ENCODE assay signal across 1 cellular context in the genomic region with DNA sequence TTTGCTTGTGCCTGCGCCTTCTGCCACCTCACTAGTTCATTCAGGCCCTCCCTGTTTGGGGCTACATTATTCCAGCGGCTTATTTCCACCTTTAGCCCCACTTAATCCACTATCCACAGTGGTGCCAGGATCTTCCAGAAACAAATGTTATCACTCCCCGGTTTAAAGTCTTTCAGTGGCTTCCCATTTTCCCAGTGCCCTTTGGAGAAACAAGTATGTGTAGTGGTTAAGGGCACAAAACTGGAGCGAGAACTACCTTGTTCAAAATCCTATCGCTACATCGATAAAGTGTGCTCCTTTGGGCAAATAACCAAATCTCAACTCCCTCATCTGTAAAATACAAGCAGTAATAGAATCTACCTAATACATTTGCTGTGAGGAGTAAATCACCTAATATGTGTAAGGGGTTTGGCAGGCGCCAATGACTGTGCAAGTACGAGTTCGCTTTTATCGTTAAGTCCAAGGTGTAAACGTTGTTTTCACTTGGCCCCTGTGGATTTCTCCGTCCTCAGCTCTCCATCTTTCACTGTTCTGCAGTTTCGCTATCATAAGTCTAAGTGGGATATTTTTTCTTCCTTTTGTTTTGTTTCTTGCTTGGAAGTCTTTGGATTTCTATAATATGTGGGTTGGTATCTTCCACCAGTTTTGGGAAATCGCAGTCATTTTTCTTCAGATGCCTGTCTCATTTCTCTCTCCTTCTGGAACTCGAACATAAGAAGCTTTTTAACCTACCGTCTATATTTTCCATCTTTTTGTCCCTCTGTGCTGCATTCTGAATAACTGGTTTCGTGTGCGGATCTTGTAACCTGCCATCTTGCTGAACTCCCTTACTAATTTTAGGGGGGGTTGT.
TF ChIP-seq lines count a peak whose summit lies in the region.

No MANE protein-coding gene starts in this region.

TF ChIP-seq in HCT116, 20 proteins besides CTCF, POLR2A, EP300 and RAD21 (continued from another document):
- TF ChIP-seq, protein P1, sequence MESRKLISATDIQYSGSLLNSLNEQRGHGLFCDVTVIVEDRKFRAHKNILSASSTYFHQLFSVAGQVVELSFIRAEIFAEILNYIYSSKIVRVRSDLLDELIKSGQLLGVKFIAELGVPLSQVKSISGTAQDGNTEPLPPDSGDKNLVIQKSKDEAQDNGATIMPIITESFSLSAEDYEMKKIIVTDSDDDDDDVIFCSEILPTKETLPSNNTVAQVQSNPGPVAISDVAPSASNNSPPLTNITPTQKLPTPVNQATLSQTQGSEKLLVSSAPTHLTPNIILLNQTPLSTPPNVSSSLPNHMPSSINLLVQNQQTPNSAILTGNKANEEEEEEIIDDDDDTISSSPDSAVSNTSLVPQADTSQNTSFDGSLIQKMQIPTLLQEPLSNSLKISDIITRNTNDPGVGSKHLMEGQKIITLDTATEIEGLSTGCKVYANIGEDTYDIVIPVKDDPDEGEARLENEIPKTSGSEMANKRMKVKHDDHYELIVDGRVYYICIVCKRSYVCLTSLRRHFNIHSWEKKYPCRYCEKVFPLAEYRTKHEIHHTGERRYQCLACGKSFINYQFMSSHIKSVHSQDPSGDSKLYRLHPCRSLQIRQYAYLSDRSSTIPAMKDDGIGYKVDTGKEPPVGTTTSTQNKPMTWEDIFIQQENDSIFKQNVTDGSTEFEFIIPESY (IDR thresholded peaks at IDR 0.05; ENCODE audit: extremely low read depth, insufficient replicate concordance, low read length), result no peak
- no peak for TF ChIP-seq ZNF274 (IDR thresholded peaks at IDR 0.05; ENCODE audit: low read depth, low read length)
- no peak for TF ChIP-seq ZFX (IDR thresholded peaks at IDR 0.05)
- no peak for TF ChIP-seq ELF1 (IDR thresholded peaks at IDR 0.05; ENCODE audit: borderline replicate concordance, low read depth)
- no peak for TF ChIP-seq SP1 (IDR thresholded peaks at IDR 0.05; ENCODE audit: low read depth)
- TF ChIP-seq EZH2 (IDR thresholded peaks at IDR 0.05), result no peak
- TF ChIP-seq JUND (IDR thresholded peaks at IDR 0.05), result no peak
- TF ChIP-seq EGR1 (IDR thresholded peaks at IDR 0.05; ENCODE audit: low read depth), result no peak
